ENCODE assay signal across 15 cellular contexts in the genomic region with DNA sequence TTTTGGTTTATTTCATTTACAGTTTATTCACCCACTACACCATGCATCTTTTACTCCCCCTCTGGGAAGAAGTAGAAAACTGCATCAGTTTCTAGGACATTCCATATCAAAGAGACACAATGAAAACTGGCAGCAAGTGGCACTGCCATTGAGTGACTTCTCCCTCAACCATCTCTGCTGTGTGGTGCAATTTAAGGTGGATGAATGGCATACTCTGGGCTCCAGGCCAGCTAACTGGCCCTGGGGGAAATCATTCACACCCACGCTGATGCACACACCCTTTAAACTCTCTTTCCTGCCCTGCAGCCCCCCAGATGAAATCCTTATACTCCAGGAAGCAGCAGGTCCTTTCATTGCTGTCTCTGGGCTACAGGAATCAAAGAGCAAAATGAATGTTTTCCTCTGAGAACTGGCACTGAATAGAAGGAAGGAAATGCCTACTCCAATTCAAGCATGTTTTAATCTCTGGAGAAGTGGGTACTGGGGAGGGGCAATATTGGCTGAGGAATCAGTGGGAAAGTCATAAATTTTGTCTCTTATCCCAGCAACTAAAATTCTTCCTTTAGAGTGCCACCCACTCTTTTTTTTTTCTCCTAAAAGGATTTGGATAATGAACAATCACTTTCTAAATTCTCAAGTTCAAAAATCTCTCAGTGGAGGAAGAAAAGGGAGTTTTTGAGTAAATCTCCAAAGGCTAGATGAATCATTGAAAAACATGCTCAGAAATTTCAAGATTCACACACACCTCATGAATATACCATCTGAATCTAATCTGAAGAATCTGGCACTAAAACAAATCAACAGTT. TPM values are rescaled to one million over a fixed set of nuclear protein-coding genes. Genes with fewer than 3 reads are reported as not detected.
DNase-seq lines count a peak whose midpoint lies in the region; ATAC-seq and TF ChIP-seq lines count a peak whose summit lies in the region.
"Had no signal": no experiment of that assay in that cellular context is flagged by ENCODE, and none has a peak within 500 bp of the region (broad histone marks: within the 10 kb centered on the region; RNA-seq: fewer than 3 reads in every experiment).

No MANE protein-coding gene starts in this region.

- ATAC-seq in foreskin keratinocyte (peak; percentile 74), left lobe of liver (no peak), GM18517 (IDR thresholded peaks at IDR 0.05; ENCODE audit: unreplicated experiment) (no peak)
- ATAC-seq: stimulated activated effector memory CD8-positive, alpha-beta T cell treated with anti-CD3 and anti-CD28 coated beads, Interleukin-12 subunit alpha, Interleukin-12 subunit beta, amount 100 ng/mL, for 72 hours had no signal

- H3K4me1 ChIP-seq in SK-N-SH (ENCODE audit: control insufficient read depth in 1 of 2, insufficient read depth in 2 of 2, low read depth in 1 of 2, low read length in 1 of 2) = peaks cover 6 to 15% of the 10 kb centered on the region in 2 experiments; a peak in 3 of 4 replicates
- H3K4me1 ChIP-seq in foreskin keratinocyte = peaks cover 28% of the 10 kb centered on the region
- H3K4me1 ChIP-seq in tibial nerve = peaks cover 0 to 42% (median 0%) of the 10 kb centered on the region in 4 donors

- TF ChIP-seq EP300 in SK-N-SH (IDR thresholded peaks at IDR 0.05; ENCODE audit: borderline replicate concordance in 1 of 2, low read depth in 1 of 2, low read length in 1 of 2) (no peak), tibial nerve (IDR thresholded peaks at IDR 0.05) (no peak)

- H2AFZ ChIP-seq in SK-N-SH (ENCODE audit: low read depth) = peak overlapping the region; percentile 9; the same call in 1 of the 2 replicates

- H3K9me2 ChIP-seq in SK-N-SH = no peaks in the 10 kb centered on the region

- peak; percentile 9; the same call in 1 of the 2 replicates for TF ChIP-seq RAD21 in SK-N-SH (IDR thresholded peaks at IDR 0.05; ENCODE audit: low read length)

- peak overlapping the region; percentile 81 to 82 for H3K27ac ChIP-seq in SK-N-SH (ENCODE audit: low read depth in 2 of 2, low read length in 1 of 2)
- peak overlapping the region; percentile 70 for H3K27ac ChIP-seq in foreskin keratinocyte
- H3K27ac ChIP-seq in tibial nerve = peak overlapping the region in 2 of 4 donors; percentile 27 to 47
- H3K27ac ChIP-seq: C4-2B had no signal

- no peaks in the 10 kb centered on the region for H3K36me3 ChIP-seq in SK-N-SH (replicated peaks in 1 of 2; ENCODE audit: control insufficient read depth in 1 of 2, insufficient read depth in 2 of 2, low read length in 1 of 2)
- H3K36me3 ChIP-seq in tibial nerve = no peaks in the 10 kb centered on the region

- H3K9me3 ChIP-seq in SK-N-SH = 0 out of 2 replicates have a peak, but pooled peaks cover 6% of the 10 kb centered on the region
- H3K9me3 ChIP-seq in tibial nerve = peaks cover 0 to 13% (median 0%) of the 10 kb centered on the region in 4 donors

- H3K9ac ChIP-seq in SK-N-SH = peak overlapping the region; percentile 6; the same call in 1 of the 2 replicates

- H3K4me3 ChIP-seq in SK-N-SH (ENCODE audit: low read depth in 2 of 2, low read length in 1 of 2) = 0 out of 4 replicates have a peak overlapping the region, but pooled peaks of 1 of the 2 experiments have one; percentile 2
- no peak overlapping the region for H3K4me3 ChIP-seq in tibial nerve
- H3K4me3 ChIP-seq: dorsolateral prefrontal cortex, skin epidermis had no signal

- 0% methylated on average over 1 of the region's 1 CpG for WGBS in SK-N-SH (ENCODE audit: low lambda C conversion rate)
- WGBS in tibial nerve, 2 donors = 0% methylated on average over 1 of the region's 1 CpG

- CTCF ChIA-PET in SK-N-SH (lab: Yijun Ruan, JAX) = no interaction called here

- DNase-seq in A172 (ENCODE audit: low spot score) = peak; percentile 45
- DNase-seq in GM04504 (ENCODE audit: low read depth) = peak; percentile 38
- DNase-seq in SK-N-SH = no peak
- DNase-seq in foreskin keratinocyte = peak; percentile 47 to 74
- DNase-seq in AG08396 (ENCODE audit: low spot score) = no peak
- DNase-seq in tibial nerve (ENCODE audit: low spot score in 2 of 2) = no peak
- DNase-seq in left lobe of liver (ENCODE audit: low spot score) = no peak
- DNase-seq: dorsolateral prefrontal cortex, H7, NCI-H526 had no signal

- TF ChIP-seq CTCF in SK-N-SH (IDR thresholded peaks at IDR 0.05) (peak; percentile 44), foreskin keratinocyte (conservative IDR thresholded peaks at IDR 0.05) (peak; percentile 32), tibial nerve (IDR thresholded peaks at IDR 0.05) (no peak)

- no peaks in the 10 kb centered on the region for H3K79me2 ChIP-seq in SK-N-SH (ENCODE audit: insufficient read depth)

- no peaks in the 10 kb centered on the region for H3K27me3 ChIP-seq in SK-N-SH (ENCODE audit: insufficient read depth)
- no peaks in the 10 kb centered on the region for H3K27me3 ChIP-seq in foreskin keratinocyte
- no peaks in the 10 kb centered on the region for H3K27me3 ChIP-seq in tibial nerve
- H3K27me3 ChIP-seq: dorsolateral prefrontal cortex had no signal

- POLR2A ChIA-PET in SK-N-SH (lab: Yijun Ruan, JAX) = no interaction called here

- H3F3A ChIP-seq in SK-N-SH (replicated peaks; ENCODE audit: insufficient read depth) = peaks cover 16% of the 10 kb centered on the region

- no peaks in the 10 kb centered on the region for H4K20me1 ChIP-seq in SK-N-SH (ENCODE audit: insufficient read depth)

- no peak for TF ChIP-seq POLR2A in tibial nerve (IDR thresholded peaks at IDR 0.05)

- H3K4me2 ChIP-seq in SK-N-SH = peak overlapping the region; percentile 30; the same call in 1 of the 2 replicates

TF ChIP-seq in SK-N-SH, 30 proteins besides CTCF, POLR2A, EP300 and RAD21:
- TF ChIP-seq YY1 (IDR thresholded peaks at IDR 0.05; ENCODE audit: low read depth) = no peak
- TF ChIP-seq, protein P1, sequence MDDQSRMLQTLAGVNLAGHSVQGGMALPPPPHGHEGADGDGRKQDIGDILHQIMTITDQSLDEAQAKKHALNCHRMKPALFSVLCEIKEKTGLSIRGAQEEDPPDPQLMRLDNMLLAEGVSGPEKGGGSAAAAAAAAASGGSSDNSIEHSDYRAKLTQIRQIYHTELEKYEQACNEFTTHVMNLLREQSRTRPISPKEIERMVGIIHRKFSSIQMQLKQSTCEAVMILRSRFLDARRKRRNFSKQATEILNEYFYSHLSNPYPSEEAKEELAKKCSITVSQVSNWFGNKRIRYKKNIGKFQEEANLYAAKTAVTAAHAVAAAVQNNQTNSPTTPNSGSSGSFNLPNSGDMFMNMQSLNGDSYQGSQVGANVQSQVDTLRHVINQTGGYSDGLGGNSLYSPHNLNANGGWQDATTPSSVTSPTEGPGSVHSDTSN (IDR thresholded peaks at IDR 0.05) = peak; percentile 26
- peak; percentile 60 for TF ChIP-seq NFIC (IDR thresholded peaks at IDR 0.05; ENCODE audit: borderline replicate concordance)
- no peak for TF ChIP-seq NRF1 (IDR thresholded peaks at IDR 0.05; ENCODE audit: low read depth, low read length)
- TF ChIP-seq, protein P2, sequence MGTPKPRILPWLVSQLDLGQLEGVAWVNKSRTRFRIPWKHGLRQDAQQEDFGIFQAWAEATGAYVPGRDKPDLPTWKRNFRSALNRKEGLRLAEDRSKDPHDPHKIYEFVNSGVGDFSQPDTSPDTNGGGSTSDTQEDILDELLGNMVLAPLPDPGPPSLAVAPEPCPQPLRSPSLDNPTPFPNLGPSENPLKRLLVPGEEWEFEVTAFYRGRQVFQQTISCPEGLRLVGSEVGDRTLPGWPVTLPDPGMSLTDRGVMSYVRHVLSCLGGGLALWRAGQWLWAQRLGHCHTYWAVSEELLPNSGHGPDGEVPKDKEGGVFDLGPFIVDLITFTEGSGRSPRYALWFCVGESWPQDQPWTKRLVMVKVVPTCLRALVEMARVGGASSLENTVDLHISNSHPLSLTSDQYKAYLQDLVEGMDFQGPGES (IDR thresholded peaks at IDR 0.05; ENCODE audit: low read depth, low read length) = no peak

RNA-seq across cellular contexts. Expression of a gene that starts 16.9 kb away (rescaled TPM):
- total RNA-seq in A172 (2014; rRNA removed; shearing (Covaris generic)) = 0.07 TPM in 1 of 2 replicates, not detected in the other
- polyA plus RNA-seq in SK-N-SH (2012; rRNA removed) (0.05 TPM in 1 of 2 replicates, not detected in the other), foreskin keratinocyte (not detected in 2 replicates)
- 0.01 and 0.03 TPM in 2 replicates for polyA plus RNA-seq in SK-N-SH (2012; cell fraction: cytosol; rRNA removed)
- 0.02 TPM in 1 of 2 replicates, not detected in the other for polyA plus RNA-seq in SK-N-SH (2012; cell fraction: nucleus; rRNA removed)
- total RNA-seq in foreskin keratinocyte (not detected in 2 replicates), tibial nerve (not detected), left lobe of liver (not detected)
- total RNA-seq: activated T-cell treated with anti-CD3 and anti-CD28 coated beads, Interleukin-2, amount 50 U/mL, for 72 hours; H7 had no signal

Comparison
In these comparisons a context has a peak if more than half of its experiments do, and no peak if none do; other contexts are left out.
1. DNase-seq: peak in A172 (single experiment), GM04504 (single experiment) and foreskin keratinocyte (2 of 2); none in SK-N-SH (single experiment), AG08396 (single experiment), tibial nerve (0 of 2) and left lobe of liver (single experiment).
2. CTCF ChIP-seq: peak in SK-N-SH (single experiment) and foreskin keratinocyte (single experiment); none in tibial nerve (0 of 5).